8 cellular contexts compared by ENCODE assay signal in the genomic region with DNA sequence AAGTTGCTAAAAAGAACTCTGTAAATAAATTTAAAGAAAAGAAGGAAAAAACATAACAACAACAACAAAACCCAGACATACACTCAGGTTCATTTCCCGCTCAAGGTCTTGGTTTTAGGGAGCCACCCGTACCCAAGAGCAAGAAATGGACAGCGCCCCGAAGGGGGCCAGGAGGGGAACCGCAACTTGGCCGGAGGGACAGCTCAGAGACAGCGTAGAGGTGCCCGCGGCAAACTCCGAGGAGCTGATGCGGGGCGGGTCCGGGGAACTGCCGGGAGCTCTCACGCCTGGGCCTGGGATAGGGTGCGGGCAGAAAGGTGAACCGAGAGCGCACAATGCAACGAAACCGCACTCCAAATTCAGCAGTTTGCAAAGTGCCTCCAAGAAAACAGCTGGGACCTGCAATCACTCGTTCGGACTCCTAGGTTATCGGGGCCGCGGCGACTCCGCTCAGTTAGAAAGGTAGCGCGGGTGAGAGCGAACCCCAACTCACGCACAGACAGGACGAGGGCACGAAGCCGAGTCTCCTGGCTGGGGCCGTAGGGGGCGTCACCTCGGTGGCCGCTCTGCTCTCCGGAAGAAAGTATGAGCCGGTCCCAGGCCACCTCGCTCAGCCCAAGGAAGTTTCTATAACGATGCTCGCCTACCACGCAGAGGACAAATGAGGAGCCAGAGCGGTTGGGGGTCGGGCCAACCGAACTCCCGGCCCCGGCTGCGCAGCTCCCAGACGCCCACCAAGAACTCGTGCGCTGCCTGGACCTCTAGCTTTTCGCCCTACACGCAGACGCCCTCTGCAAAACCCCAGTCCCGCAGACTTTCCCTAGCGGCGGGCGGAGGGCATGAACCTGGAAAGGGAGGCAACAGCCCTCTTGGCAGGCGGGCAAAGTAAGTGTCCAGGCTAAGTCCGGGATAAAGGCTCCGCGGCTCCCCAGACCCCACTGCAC. TPM values are rescaled to one million over a fixed set of nuclear protein-coding genes. Genes with fewer than 3 reads are reported as not detected.
A peak's percentile ranks its signal among the peaks of the same experiment; 100 is the strongest.
DNase-seq lines count a peak whose midpoint lies in the region; ATAC-seq and TF ChIP-seq lines count a peak whose summit lies in the region.

No MANE protein-coding gene starts in this region.

- H3K4me3 ChIP-seq in astrocyte of the spinal cord (ENCODE audit: low read depth, low read length) (peak overlapping the region; percentile 53), iPS-18c (ENCODE audit: insufficient read depth, low read depth, low read length) (peak overlapping the region; percentile 75), skeletal muscle cell (ENCODE audit: low read depth, low read length) (peak overlapping the region; percentile 59), OCI-LY7 (ENCODE audit: low read depth, low read length, poor library complexity, severe bottlenecking) (no peak overlapping the region)

- intact Hi-C loops in OCI-LY7 (cut with micrococcal nuclease; ENCODE audit: unreplicated experiment), result no loop called here

- BruUV-seq in OCI-LY7 (replicated peaks; lab: Mats Ljungman, UMichigan), result no TSS peak

- DNase-seq in EH (ENCODE audit: low read depth) (peak; percentile 34), NCI-H69 (lab: John Stamatoyannopoulos, UW) (peak; percentile 29), astrocyte of the spinal cord (ENCODE audit: low read depth, low spot score) (no peak), skeletal muscle cell (ENCODE audit: low read depth) (no peak), superior temporal gyrus (ENCODE audit: extremely low spot score) (no peak), OCI-LY7 (ENCODE audit: low spot score) (no peak)

- H3K4me1 ChIP-seq in OCI-LY7 (ENCODE audit: insufficient read depth, low read length, poor library complexity, severe bottlenecking), result no peaks in the 10 kb centered on the region

- in situ Hi-C loops in astrocyte of the spinal cord (cut with HindIII; ENCODE audit: low sequenced_read_pairs), result no loop called here

- CTCF ChIA-PET in OCI-LY7 (lab: Charles Lee; ENCODE audit: unreplicated experiment), result no interaction called here

- H3K36me3 ChIP-seq in OCI-LY7 (ENCODE audit: insufficient read depth, low read length), result no peaks in the 10 kb centered on the region

- H3K9me3 ChIP-seq in iPS-18c (ENCODE audit: control insufficient read depth, insufficient read depth, low read length) (no peaks in the 10 kb centered on the region), OCI-LY7 (ENCODE audit: low read length) (no peaks in the 10 kb centered on the region)

- no peaks in the 10 kb centered on the region for H3K79me2 ChIP-seq in OCI-LY7 (ENCODE audit: insufficient read depth, low read depth, low read length)

- no peak overlapping the region for H3K4me2 ChIP-seq in OCI-LY7 (ENCODE audit: low read length)

- TF ChIP-seq CTCF in astrocyte of the spinal cord (IDR thresholded peaks at IDR 0.05; ENCODE audit: low read depth, low read length) (peak; percentile 39), OCI-LY7 (conservative IDR thresholded peaks at IDR 0.05; ENCODE audit: low read length) (no peak)

- POLR2A ChIA-PET in OCI-LY7 (lab: Charles Lee), result no interaction called here

- no peak for ATAC-seq in GM21723 (IDR thresholded peaks at IDR 0.05; ENCODE audit: unreplicated experiment)

- H2AFZ ChIP-seq in OCI-LY7 (ENCODE audit: low read length), result no peak overlapping the region

- H3K27ac ChIP-seq in OCI-LY7 (ENCODE audit: low read depth, low read length, poor library complexity, severe bottlenecking), result no peak overlapping the region

- no peaks in the 10 kb centered on the region for H3K9me2 ChIP-seq in OCI-LY7 (ENCODE audit: insufficient read depth, low read length)

- H4K20me1 ChIP-seq in OCI-LY7 (ENCODE audit: insufficient read depth, low read length), result no peaks in the 10 kb centered on the region

RNA-seq across cellular contexts. Expression of gene NDNF, which starts 1.4 kb away (rescaled TPM):
- not detected in 2 replicates for total RNA-seq in OCI-LY7 (2014; rRNA removed; shearing (Covaris generic))
- not detected in 2 replicates for total RNA-seq in OCI-LY7 (2022)

Comparison
In these comparisons a context has a peak if more than half of its experiments do, and no peak if none do; other contexts are left out.
1. DNase-seq: peak in EH (single experiment) and NCI-H69 (single experiment); none in astrocyte of the spinal cord (single experiment), skeletal muscle cell (single experiment), superior temporal gyrus (single experiment) and OCI-LY7 (single experiment).